15 cellular contexts compared by ENCODE assay signal in genomic region chr12:28086521-28086920, GRCh38.
DNase-seq lines count a peak whose midpoint lies in the region; ATAC-seq and TF ChIP-seq lines count a peak whose summit lies in the region.
"Had no signal": no experiment of that assay in that cellular context is flagged by ENCODE, and none has a peak within 500 bp of the region (broad histone marks: within the 10 kb centered on the region; RNA-seq: fewer than 3 reads in every experiment).

No MANE protein-coding gene starts in this region.

- CTCF ChIA-PET in activated naive CD4-positive, alpha-beta T cell treated with anti-CD3 and anti-CD28 coated beads for 36 hours (lab: Charles Lee): no interaction called here

- ATAC-seq in GM19351 (IDR thresholded peaks at IDR 0.05; ENCODE audit: unreplicated experiment) (peak; percentile 82), HG02852 (IDR thresholded peaks at IDR 0.05; ENCODE audit: unreplicated experiment) (peak; percentile 88), HG03520 (IDR thresholded peaks at IDR 0.05; ENCODE audit: unreplicated experiment) (peak; percentile 49), heart left ventricle (no peak), GM18873 (IDR thresholded peaks at IDR 0.05; ENCODE audit: low FRiP score, unreplicated experiment) (no peak)
- ATAC-seq: naive thymus-derived CD4-positive, alpha-beta T cell; PC-3 had no signal

- no peak overlapping the region for H3K4me3 Mint-ChIP-seq in activated naive CD4-positive, alpha-beta T cell treated with anti-CD3 and anti-CD28 coated beads for 36 hours
- H3K4me3 Mint-ChIP-seq: naive thymus-derived CD4-positive, alpha-beta T cell had no signal

- H3K9me3 ChIP-seq in heart left ventricle: no peaks in the 10 kb centered on the region
- H3K9me3 ChIP-seq: colonic mucosa, sigmoid colon, thyroid gland had no signal

- intact Hi-C loops in activated naive CD4-positive, alpha-beta T cell treated with anti-CD3 and anti-CD28 coated beads for 36 hours (cut with micrococcal nuclease): no loop called here
- intact Hi-C loops in heart left ventricle (cut with DNase I): no loop called here

- WGBS in heart left ventricle, 4 donors: 37 to 59% (median 47%) methylated on average over 4 of the region's 4 CpGs

- no peak for TF ChIP-seq CTCF in heart left ventricle (IDR thresholded peaks at IDR 0.05)

- no peak overlapping the region for H3K27ac ChIP-seq in heart left ventricle
- H3K27ac ChIP-seq: colonic mucosa, sigmoid colon, thyroid gland had no signal

- DNase-seq in EH (ENCODE audit: low read depth) (peak; percentile 25), heart left ventricle (no peak), NCI-H1694 (lab: John Stamatoyannopoulos, UW) (no peak)
- no peak for DNase-seq in activated naive CD4-positive, alpha-beta T cell treated with anti-CD3 and anti-CD28 coated beads for 36 hours
- DNase-seq: colonic mucosa; DMS153; Karpas-422; naive thymus-derived CD4-positive, alpha-beta T cell; PC-3; sigmoid colon; thyroid gland had no signal

- H3K27me3 Mint-ChIP-seq in activated naive CD4-positive, alpha-beta T cell treated with anti-CD3 and anti-CD28 coated beads for 36 hours (ENCODE audit: low read depth): peaks cover 5% of the 10 kb centered on the region

- no peak overlapping the region for H3K27ac Mint-ChIP-seq in activated naive CD4-positive, alpha-beta T cell treated with anti-CD3 and anti-CD28 coated beads for 36 hours
- H3K27ac Mint-ChIP-seq: naive thymus-derived CD4-positive, alpha-beta T cell had no signal

- peaks cover 17% of the 10 kb centered on the region for H3K4me1 Mint-ChIP-seq in activated naive CD4-positive, alpha-beta T cell treated with anti-CD3 and anti-CD28 coated beads for 36 hours (ENCODE audit: low read depth)

- TF ChIP-seq POLR2A in heart left ventricle (IDR thresholded peaks at IDR 0.05): no peak

- no peaks in the 10 kb centered on the region for H3K36me3 ChIP-seq in heart left ventricle
- H3K36me3 ChIP-seq: colonic mucosa, sigmoid colon, thyroid gland had no signal

- no peaks in the 10 kb centered on the region for H3K9me3 Mint-ChIP-seq in activated naive CD4-positive, alpha-beta T cell treated with anti-CD3 and anti-CD28 coated beads for 36 hours

- H3K4me3 ChIP-seq in heart left ventricle: no peak overlapping the region
- H3K4me3 ChIP-seq: colonic mucosa, sigmoid colon, thyroid gland had no signal

- peaks cover 0 to 16% (median 8%) of the 10 kb centered on the region in 12 donors for H3K4me1 ChIP-seq in heart left ventricle
- H3K4me1 ChIP-seq: colonic mucosa, sigmoid colon, thyroid gland had no signal

- no peaks in the 10 kb centered on the region for H3K27me3 ChIP-seq in heart left ventricle
- H3K27me3 ChIP-seq: colonic mucosa, sigmoid colon, thyroid gland had no signal

- H3K36me3 Mint-ChIP-seq in activated naive CD4-positive, alpha-beta T cell treated with anti-CD3 and anti-CD28 coated beads for 36 hours (ENCODE audit: low read depth): no peaks in the 10 kb centered on the region
- H3K36me3 Mint-ChIP-seq: naive thymus-derived CD4-positive, alpha-beta T cell had no signal

Comparison
In these comparisons a context has a peak if more than half of its experiments do, and no peak if none do; other contexts are left out.
1. ATAC-seq: peak in GM19351 (single experiment), HG02852 (single experiment) and HG03520 (single experiment); none in heart left ventricle (0 of 4) and GM18873 (single experiment).